21 cellular contexts compared by ENCODE assay signal in genomic region chr20:48309293-48309692, GRCh38.
"Had no signal": no experiment of that assay in that cellular context is flagged by ENCODE, and none has a peak within 500 bp of the region (broad histone marks: within the 10 kb centered on the region; RNA-seq: fewer than 3 reads in every experiment).

No MANE protein-coding gene starts in this region.

- DNase-seq: cortex of kidney; dorsolateral prefrontal cortex; effector CD8-positive, alpha-beta T cell; heart left ventricle; hippocampal formation; left colon; left ventricle myocardium superior; mesenchymal stem cell; naive B cell; nephron progenitor cell; nucleus accumbens; ovary; right cardiac atrium; small intestine; stimulated activated CD4-positive, alpha-beta T cell treated with anti-CD3 and anti-CD28 coated beads, Interleukin-12 subunit alpha, Interleukin-12 subunit beta, amount 100 ng/mL, for 4 hours; stimulated activated naive CD4-positive, alpha-beta T cell treated with Interleukin-2 at 50 U/mL for 16 hours; trophoblast cell had no signal

- H3K9me3 Mint-ChIP-seq: nephron progenitor cell had no signal

- H3K27ac Mint-ChIP-seq: nephron progenitor cell had no signal

- H3K4me3 ChIP-seq: dorsolateral prefrontal cortex, heart left ventricle, lung, ovary had no signal

- H3K9me3 ChIP-seq: heart left ventricle, ovary had no signal

- FAIRE-seq: frontal cortex, small intestine, urothelium cell line had no signal

- H3K4me3 Mint-ChIP-seq: nephron progenitor cell had no signal

- H3K27me3 ChIP-seq: dorsolateral prefrontal cortex, heart left ventricle, ovary had no signal

- H3K36me3 Mint-ChIP-seq: naive B cell had no signal

- H3K27ac ChIP-seq: dorsolateral prefrontal cortex, heart left ventricle had no signal

- ATAC-seq: esophagus mucosa, heart left ventricle, left colon, left ventricle myocardium superior, right cardiac atrium had no signal

- H3K36me3 ChIP-seq: heart left ventricle, ovary had no signal

- H3K4me1 Mint-ChIP-seq: naive B cell had no signal
